Comparison of ENCODE assay signal across 8 cellular contexts in the genomic region with DNA sequence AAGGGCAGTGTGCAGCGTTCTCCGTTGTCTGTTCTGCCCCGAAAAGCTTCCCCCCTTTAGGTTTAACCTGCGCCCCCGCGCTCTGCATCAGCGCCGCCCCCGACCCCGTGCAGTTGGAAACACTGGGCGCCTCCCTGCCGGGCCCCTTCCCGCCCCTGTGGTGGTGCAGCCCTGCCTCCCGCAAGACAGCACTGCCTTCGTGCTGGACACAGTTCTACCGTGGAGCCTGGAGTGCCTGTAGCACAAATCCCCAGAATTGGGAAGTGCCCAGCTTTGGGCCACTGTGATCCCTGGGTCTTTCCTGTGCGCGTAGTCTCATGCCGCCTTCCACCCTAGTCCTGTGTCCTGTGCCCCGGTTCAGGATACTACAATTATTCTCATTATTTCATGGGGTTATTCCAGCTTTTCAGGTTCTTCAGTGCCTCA. TPM values are rescaled to one million over a fixed set of nuclear protein-coding genes. Genes with fewer than 3 reads are reported as not detected.
A peak's percentile ranks its signal among the peaks of the same experiment; 100 is the strongest.
DNase-seq lines count a peak whose midpoint lies in the region; ATAC-seq and TF ChIP-seq lines count a peak whose summit lies in the region.
"Not testable (repeated sequence)": the region's sequence is repeated elsewhere in the genome, so short reads cannot be mapped to it uniquely, and the experiment has no call there.

No MANE protein-coding gene starts in this region.

- H3K4me1 Mint-ChIP-seq in CD4-positive, CD25-positive, alpha-beta regulatory T cell = peaks cover 0 to 24% (median 10%) of the 10 kb centered on the region in 4 donors
- H3K4me1 Mint-ChIP-seq in activated naive CD8-positive, alpha-beta T cell (ENCODE audit: low read depth) = peaks cover 21% of the 10 kb centered on the region

- not testable (repeated sequence) for ATAC-seq in CD4-positive, CD25-positive, alpha-beta regulatory T cell (ENCODE audit: low read depth in 2 of 2)

- peak overlapping the region; percentile 66 for H3K9ac ChIP-seq in NT2/D1 (ENCODE audit: insufficient read length, low read depth)
- H3K9ac ChIP-seq in smooth muscle cell (ENCODE audit: low read depth) = not testable (repeated sequence)

- peak in 1 of 3 donors; percentile 39 for DNase-seq in CD4-positive, CD25-positive, alpha-beta regulatory T cell
- DNase-seq in NT2/D1 (ENCODE audit: low read depth, low spot score); smooth muscle cell (lab: John Stamatoyannopoulos, UW; ENCODE audit: unreplicated experiment): not testable (repeated sequence)
- peak; percentile 83 for DNase-seq in activated CD8-positive, alpha-beta memory T cell treated with anti-CD3 and anti-CD28 coated beads for 24 hours
- peak in 25 of 42 donors; percentile 15 to 68 (median 42) for DNase-seq in head of caudate nucleus
- DNase-seq in mesenteric fat pad (ENCODE audit: low spot score) = peak; percentile 85
- DNase-seq in stimulated activated CD8-positive, alpha-beta memory T cell treated with anti-CD3 and anti-CD28 coated beads, Interleukin-7, amount 100 ng/mL, for 48 hours (ENCODE audit: extremely low read depth in 1 of 2, low read depth in 1 of 2) = peak; percentile 62 to 65

- H3F3A ChIP-seq in smooth muscle cell (ENCODE audit: low read depth) = not testable (repeated sequence)

- not testable (repeated sequence) for H3K27me3 ChIP-seq in CD4-positive, CD25-positive, alpha-beta regulatory T cell (ENCODE audit: control insufficient read depth, insufficient read depth, low read length); NT2/D1 (ENCODE audit: insufficient read depth, insufficient read length); smooth muscle cell (ENCODE audit: low read depth)

- not testable (repeated sequence) for H4K20me1 ChIP-seq in smooth muscle cell (ENCODE audit: low read depth)

- H3K4me2 ChIP-seq in smooth muscle cell = peak overlapping the region; percentile 75

- intact Hi-C loops in head of caudate nucleus (cut with DNase I) = not testable (repeated sequence)

- not testable (repeated sequence) for H3K27me3 Mint-ChIP-seq in CD4-positive, CD25-positive, alpha-beta regulatory T cell; activated naive CD8-positive, alpha-beta T cell

- not testable (repeated sequence) for H2AFZ ChIP-seq in smooth muscle cell (ENCODE audit: low read depth)

- not testable (repeated sequence) for H3K4me3 ChIP-seq in CD4-positive, CD25-positive, alpha-beta regulatory T cell (ENCODE audit: low read depth, low read length); smooth muscle cell
- H3K4me3 ChIP-seq in NT2/D1 (ENCODE audit: insufficient read length, low read depth) = peak overlapping the region; percentile 34

- H3K9me3 Mint-ChIP-seq in CD4-positive, CD25-positive, alpha-beta regulatory T cell; activated naive CD8-positive, alpha-beta T cell (ENCODE audit: low read depth): not testable (repeated sequence)

- H3K9me3 ChIP-seq in CD4-positive, CD25-positive, alpha-beta regulatory T cell (ENCODE audit: control insufficient read depth in 2 of 2, low read length in 2 of 2); NT2/D1 (ENCODE audit: insufficient read depth, low read length); smooth muscle cell (replicated peaks; ENCODE audit: low read depth): not testable (repeated sequence)

- peak overlapping the region; percentile 77 to 88 (median 82) for H3K4me3 Mint-ChIP-seq in CD4-positive, CD25-positive, alpha-beta regulatory T cell
- peak overlapping the region; percentile 77 for H3K4me3 Mint-ChIP-seq in activated naive CD8-positive, alpha-beta T cell

- 28% methylated on average over 20 of the region's 20 CpGs for WGBS in smooth muscle cell (ENCODE audit: low lambda C conversion rate)

- TF ChIP-seq CTCF in smooth muscle cell (IDR thresholded peaks at IDR 0.05; ENCODE audit: borderline replicate concordance, insufficient read depth, poor library complexity, severe bottlenecking) = not testable (repeated sequence)

- not testable (repeated sequence) for H3K79me2 ChIP-seq in smooth muscle cell (ENCODE audit: low read depth)

- H3K36me3 Mint-ChIP-seq in CD4-positive, CD25-positive, alpha-beta regulatory T cell; activated naive CD8-positive, alpha-beta T cell: not testable (repeated sequence)

- not testable (repeated sequence) for H3K4me1 ChIP-seq in CD4-positive, CD25-positive, alpha-beta regulatory T cell (ENCODE audit: control insufficient read depth, insufficient read depth, low read length, poor library complexity, severe bottlenecking); NT2/D1 (ENCODE audit: insufficient read depth, insufficient read length); smooth muscle cell (ENCODE audit: low read depth)

- H3K36me3 ChIP-seq in CD4-positive, CD25-positive, alpha-beta regulatory T cell (ENCODE audit: control insufficient read depth, insufficient read depth, low read length); smooth muscle cell (ENCODE audit: low read depth): not testable (repeated sequence)
- peaks cover 19% of the 10 kb centered on the region for H3K36me3 ChIP-seq in NT2/D1 (ENCODE audit: insufficient read depth, insufficient read length, low read length)

- H3K27ac Mint-ChIP-seq in CD4-positive, CD25-positive, alpha-beta regulatory T cell = peak overlapping the region; percentile 69 to 89 (median 72)
- peak overlapping the region; percentile 74 for H3K27ac Mint-ChIP-seq in activated naive CD8-positive, alpha-beta T cell

- H3K27ac ChIP-seq in CD4-positive, CD25-positive, alpha-beta regulatory T cell (ENCODE audit: insufficient read depth, low read length, poor library complexity, severe bottlenecking); smooth muscle cell (ENCODE audit: low read depth): not testable (repeated sequence)

RNA-seq across cellular contexts. Expression of gene TNK2, which starts 47.1 kb away (rescaled TPM):
- total RNA-seq in CD4-positive, CD25-positive, alpha-beta regulatory T cell = 139 TPM
- polyA plus RNA-seq in CD4-positive, CD25-positive, alpha-beta regulatory T cell = 1 to 10 TPM in 3 of 4 donors, under 1 TPM in 1; 0.93 to 2.5 (median 1.7) TPM
- total RNA-seq in mesenteric fat pad (40.5 TPM), smooth muscle cell (4.3 and 10.6 TPM in 2 replicates)
- polyA plus RNA-seq in smooth muscle cell = 2.8 and 8.2 TPM in 2 replicates
